8 cellular contexts compared by ENCODE assay signal in genomic region chr3:13420817-13421755, GRCh38. TPM values are rescaled to one million over a fixed set of nuclear protein-coding genes. Genes with fewer than 3 reads are reported as not detected.
DNase-seq lines count a peak whose midpoint lies in the region; ATAC-seq lines count a peak whose summit lies in the region.

No MANE protein-coding gene starts in this region.

- in situ Hi-C loops in HAP-1 (cut with MboI; ENCODE audit: low sequenced_read_pairs): no loop called here

- peaks cover 0 to 26% (median 0%) of the 10 kb centered on the region in 11 experiments; a peak in 7 of 22 replicates for H4K20me1 ChIP-seq in BLaER1 treated with 17β-estradiol and CSF1 and Interleukin-3, amounts not matched to agents 10 nM and 100 nM

- POLR2A ChIA-PET in activated naive CD8-positive, alpha-beta T cell treated with anti-CD3 and anti-CD28 coated beads, Interleukin-2, amount 10 ng/mL, durations not matched to agents 7 days and 5 days (lab: Charles Lee): interaction anchor here (0.7 to 4.4 kb wide), 8 partner anchors 8 to 409 kb away, joined by 3 to 59 read pairs (median 4); partner anchors contain the start of gene HDAC11
- POLR2A ChIA-PET in naive thymus-derived CD8-positive, alpha-beta T cell (lab: Charles Lee): interaction anchor here (0.9 to 3.4 kb wide), 13 partner anchors 8 to 758 kb away, joined by 3 to 56 read pairs (median 4); partner anchors contain the start of genes LSM3 and XPC

- peak overlapping the region; percentile 100 for H3K27ac Mint-ChIP-seq in T-helper 1 cell treated with Interleukin-12 subunit alpha and Interleukin-12 subunit beta and Interleukin-4 antibody, amounts not matched to agents 30 μg/mL and 1 μg/mL, for 36 hours
- H3K27ac Mint-ChIP-seq in activated naive CD8-positive, alpha-beta T cell treated with anti-CD3 and anti-CD28 coated beads, Interleukin-2, amount 10 ng/mL, durations not matched to agents 7 days and 5 days: peak overlapping the region; percentile 98
- peak overlapping the region; percentile 97 to 100 (median 99) for H3K27ac Mint-ChIP-seq in naive thymus-derived CD8-positive, alpha-beta T cell
- H3K27ac Mint-ChIP-seq in stimulated activated naive CD8-positive, alpha-beta T cell treated with anti-CD3 and anti-CD28 coated beads, Interleukin-15, Interleukin-2, amounts not matched to agents 100 ng/mL and 50 ng/mL, for 24 hours: peak overlapping the region; percentile 99

- no peaks in the 10 kb centered on the region for H3K9me3 Mint-ChIP-seq in T-helper 1 cell treated with Interleukin-12 subunit alpha and Interleukin-12 subunit beta and Interleukin-4 antibody, amounts not matched to agents 30 μg/mL and 1 μg/mL, for 36 hours
- H3K9me3 Mint-ChIP-seq in activated naive CD8-positive, alpha-beta T cell treated with anti-CD3 and anti-CD28 coated beads, Interleukin-2, amount 10 ng/mL, durations not matched to agents 7 days and 5 days: no peaks in the 10 kb centered on the region
- no peaks in the 10 kb centered on the region for H3K9me3 Mint-ChIP-seq in naive thymus-derived CD8-positive, alpha-beta T cell
- no peaks in the 10 kb centered on the region for H3K9me3 Mint-ChIP-seq in stimulated activated naive CD8-positive, alpha-beta T cell treated with anti-CD3 and anti-CD28 coated beads, Interleukin-15, Interleukin-2, amounts not matched to agents 100 ng/mL and 50 ng/mL, for 24 hours

- H3K4me2 ChIP-seq in BLaER1 treated with 17β-estradiol and CSF1 and Interleukin-3, amounts not matched to agents 10 nM and 100 nM: peak overlapping the region; percentile 91 to 99 (median 97)

- peak overlapping the region; percentile 69 to 90 (median 83) for H3K4me3 ChIP-seq in BLaER1 treated with 17β-estradiol and CSF1 and Interleukin-3, amounts not matched to agents 10 nM and 100 nM
- peak overlapping the region; percentile 35 for H3K4me3 ChIP-seq in HAP-1

- peak; percentile 69 for ATAC-seq in activated naive CD8-positive, alpha-beta T cell treated with anti-CD3 and anti-CD28 coated beads, Interleukin-2, amount 10 ng/mL, durations not matched to agents 7 days and 5 days (ENCODE audit: low read depth)
- peak; percentile 71 to 84 for ATAC-seq in naive thymus-derived CD8-positive, alpha-beta T cell
- no peak for ATAC-seq in HG02840 (IDR thresholded peaks at IDR 0.05; ENCODE audit: low FRiP score, unreplicated experiment)

- peaks cover 45 to 54% (median 48%) of the 10 kb centered on the region in 10 experiments for H3K4me1 ChIP-seq in BLaER1 treated with 17β-estradiol and CSF1 and Interleukin-3, amounts not matched to agents 10 nM and 100 nM
- H3K4me1 ChIP-seq in HAP-1: peaks cover 23% of the 10 kb centered on the region

- peaks cover 8% of the 10 kb centered on the region for H3K36me3 Mint-ChIP-seq in T-helper 1 cell treated with Interleukin-12 subunit alpha and Interleukin-12 subunit beta and Interleukin-4 antibody, amounts not matched to agents 30 μg/mL and 1 μg/mL, for 36 hours (ENCODE audit: low read depth)
- H3K36me3 Mint-ChIP-seq in activated naive CD8-positive, alpha-beta T cell treated with anti-CD3 and anti-CD28 coated beads, Interleukin-2, amount 10 ng/mL, durations not matched to agents 7 days and 5 days: peaks cover 8% of the 10 kb centered on the region
- peaks cover 0 to 4% (median 0%) of the 10 kb centered on the region in 3 donors for H3K36me3 Mint-ChIP-seq in naive thymus-derived CD8-positive, alpha-beta T cell
- peaks cover 29% of the 10 kb centered on the region for H3K36me3 Mint-ChIP-seq in stimulated activated naive CD8-positive, alpha-beta T cell treated with anti-CD3 and anti-CD28 coated beads, Interleukin-15, Interleukin-2, amounts not matched to agents 100 ng/mL and 50 ng/mL, for 24 hours (ENCODE audit: low read depth)

- peak overlapping the region in 10 of 11 experiments; percentile 75 to 98 (median 92); a peak in 21 of 22 replicates for H3K27ac ChIP-seq in BLaER1 treated with 17β-estradiol and CSF1 and Interleukin-3, amounts not matched to agents 10 nM and 100 nM

- H3K27me3 ChIP-seq in BLaER1 treated with 17β-estradiol and CSF1 and Interleukin-3, amounts not matched to agents 10 nM and 100 nM: no peaks in the 10 kb centered on the region
- no peaks in the 10 kb centered on the region for H3K27me3 ChIP-seq in HAP-1 (ENCODE audit: low read depth)

- H3K9me3 ChIP-seq in BLaER1 treated with 17β-estradiol and CSF1 and Interleukin-3, amounts not matched to agents 10 nM and 100 nM (replicated peaks in 1 of 11): 0 out of 22 replicates have a peak, but pooled peaks cover 0 to 6% (median 0%) of the 10 kb centered on the region in 11 experiments
- H3K9me3 ChIP-seq in HAP-1: no peaks in the 10 kb centered on the region

- peaks cover 63% of the 10 kb centered on the region for H3K4me1 Mint-ChIP-seq in T-helper 1 cell treated with Interleukin-12 subunit alpha and Interleukin-12 subunit beta and Interleukin-4 antibody, amounts not matched to agents 30 μg/mL and 1 μg/mL, for 36 hours (ENCODE audit: low read depth)
- H3K4me1 Mint-ChIP-seq in activated naive CD8-positive, alpha-beta T cell treated with anti-CD3 and anti-CD28 coated beads, Interleukin-2, amount 10 ng/mL, durations not matched to agents 7 days and 5 days: peaks cover 49% of the 10 kb centered on the region
- peaks cover 24 to 71% (median 63%) of the 10 kb centered on the region in 4 donors for H3K4me1 Mint-ChIP-seq in naive thymus-derived CD8-positive, alpha-beta T cell
- H3K4me1 Mint-ChIP-seq in stimulated activated naive CD8-positive, alpha-beta T cell treated with anti-CD3 and anti-CD28 coated beads, Interleukin-15, Interleukin-2, amounts not matched to agents 100 ng/mL and 50 ng/mL, for 24 hours (ENCODE audit: low read depth): peaks cover 57% of the 10 kb centered on the region

- H3K36me3 ChIP-seq in BLaER1 treated with 17β-estradiol and CSF1 and Interleukin-3, amounts not matched to agents 10 nM and 100 nM: peaks cover 0 to 5% (median 0%) of the 10 kb centered on the region in 11 experiments; a peak in 4 of 22 replicates
- peaks cover 22% of the 10 kb centered on the region for H3K36me3 ChIP-seq in HAP-1 (replicated peaks)

- H3K27me3 Mint-ChIP-seq in T-helper 1 cell treated with Interleukin-12 subunit alpha and Interleukin-12 subunit beta and Interleukin-4 antibody, amounts not matched to agents 30 μg/mL and 1 μg/mL, for 36 hours (ENCODE audit: low read depth): no peaks in the 10 kb centered on the region
- no peaks in the 10 kb centered on the region for H3K27me3 Mint-ChIP-seq in activated naive CD8-positive, alpha-beta T cell treated with anti-CD3 and anti-CD28 coated beads, Interleukin-2, amount 10 ng/mL, durations not matched to agents 7 days and 5 days
- H3K27me3 Mint-ChIP-seq in naive thymus-derived CD8-positive, alpha-beta T cell: no peaks in the 10 kb centered on the region
- H3K27me3 Mint-ChIP-seq in stimulated activated naive CD8-positive, alpha-beta T cell treated with anti-CD3 and anti-CD28 coated beads, Interleukin-15, Interleukin-2, amounts not matched to agents 100 ng/mL and 50 ng/mL, for 24 hours: no peaks in the 10 kb centered on the region

- peak overlapping the region; percentile 96 for H3K4me3 Mint-ChIP-seq in T-helper 1 cell treated with Interleukin-12 subunit alpha and Interleukin-12 subunit beta and Interleukin-4 antibody, amounts not matched to agents 30 μg/mL and 1 μg/mL, for 36 hours
- peak overlapping the region; percentile 91 for H3K4me3 Mint-ChIP-seq in activated naive CD8-positive, alpha-beta T cell treated with anti-CD3 and anti-CD28 coated beads, Interleukin-2, amount 10 ng/mL, durations not matched to agents 7 days and 5 days
- H3K4me3 Mint-ChIP-seq in naive thymus-derived CD8-positive, alpha-beta T cell: peak overlapping the region; percentile 89 to 99 (median 95)
- peak overlapping the region; percentile 88 for H3K4me3 Mint-ChIP-seq in stimulated activated naive CD8-positive, alpha-beta T cell treated with anti-CD3 and anti-CD28 coated beads, Interleukin-15, Interleukin-2, amounts not matched to agents 100 ng/mL and 50 ng/mL, for 24 hours

- H3K9ac ChIP-seq in BLaER1 treated with 17β-estradiol and CSF1 and Interleukin-3, amounts not matched to agents 10 nM and 100 nM: peak overlapping the region; percentile 79 to 94 (median 90)

- DNase-seq in HAP-1 (ENCODE audit: low spot score in 2 of 2) (no peak), AG08396 (ENCODE audit: low spot score) (no peak)
- peak; percentile 74 for DNase-seq in activated naive CD8-positive, alpha-beta T cell treated with anti-CD3 and anti-CD28 coated beads, Interleukin-2, amount 10 ng/mL, durations not matched to agents 7 days and 5 days
- peak; percentile 56 to 89 (median 86) for DNase-seq in naive thymus-derived CD8-positive, alpha-beta T cell

RNA-seq across cellular contexts. Expression of gene NUP210, which starts 1.0 kb away (rescaled TPM):
- total RNA-seq in activated naive CD8-positive, alpha-beta T cell treated with anti-CD3 and anti-CD28 coated beads, Interleukin-2, amount 10 ng/mL, durations not matched to agents 7 days and 5 days: 100 to 1,000 TPM; 163 to 170 TPM
- total RNA-seq in naive thymus-derived CD8-positive, alpha-beta T cell: 100 to 1,000 TPM; 141 to 150 TPM
- 10 to 100 TPM; 37.3 to 82.7 (median 54.8) TPM for polyA plus RNA-seq in naive thymus-derived CD8-positive, alpha-beta T cell

RNA-seq across cellular contexts. Expression of gene HDAC11, which starts 59.0 kb away (rescaled TPM):
- 1 to 10 TPM; 4.1 to 4.9 TPM for total RNA-seq in activated naive CD8-positive, alpha-beta T cell treated with anti-CD3 and anti-CD28 coated beads, Interleukin-2, amount 10 ng/mL, durations not matched to agents 7 days and 5 days
- 1 to 10 TPM; 6.6 to 7.6 TPM for total RNA-seq in naive thymus-derived CD8-positive, alpha-beta T cell
- 1 to 10 TPM; 3.1 to 5.8 (median 3.7) TPM for polyA plus RNA-seq in naive thymus-derived CD8-positive, alpha-beta T cell

Comparison
In these comparisons a context has a peak if more than half of its experiments do, and no peak if none do; other contexts are left out.
1. DNase-seq: peak in activated naive CD8-positive, alpha-beta T cell treated with anti-CD3 and anti-CD28 coated beads, Interleukin-2, amount 10 ng/mL, durations not matched to agents 7 days and 5 days (single experiment) and naive thymus-derived CD8-positive, alpha-beta T cell (10 of 10); none in HAP-1 (0 of 2) and AG08396 (single experiment).
2. Peak in every context shown above with its lines, with median percentiles within 50 percentile points of each other: H3K27ac Mint-ChIP-seq and H3K4me3 Mint-ChIP-seq.